18 cellular contexts compared by ENCODE assay signal in the genomic region with DNA sequence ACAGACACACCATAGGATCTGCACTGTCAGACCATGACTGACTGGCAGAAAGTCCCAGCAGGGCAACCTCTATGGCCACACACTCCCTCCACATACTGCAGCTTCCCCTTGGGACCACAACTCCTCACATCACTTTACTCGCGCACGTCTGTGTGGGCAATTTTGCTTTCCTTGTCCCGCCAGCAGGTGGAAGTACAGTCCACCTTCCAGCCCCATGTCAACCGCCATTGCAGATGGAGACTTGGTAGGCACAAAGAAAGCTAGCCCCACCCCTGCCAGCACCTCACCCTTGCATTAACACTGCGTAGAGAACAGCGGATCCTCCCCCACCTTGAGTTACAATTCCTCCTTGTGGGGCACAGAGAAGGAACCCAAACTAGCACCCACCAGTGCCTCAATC.
DNase-seq lines count a peak whose midpoint lies in the region; ATAC-seq and TF ChIP-seq lines count a peak whose summit lies in the region.
"Had no signal": no experiment of that assay in that cellular context is flagged by ENCODE, and none has a peak within 500 bp of the region (broad histone marks: within the 10 kb centered on the region; RNA-seq: fewer than 3 reads in every experiment).

No MANE protein-coding gene starts in this region.

- no peaks in the 10 kb centered on the region for H3K36me3 Mint-ChIP-seq in endodermal cell (ENCODE audit: low read depth)
- H3K36me3 Mint-ChIP-seq: stimulated activated naive B cell treated with anti-CD40 and anti-IgM and Interleukin-4, amounts not matched to agents 10 μg/mL and 1 μg/mL and 100 μg/mL, for 72 hours had no signal

- H3K4me3 ChIP-seq in LNCaP clone FGC (ENCODE audit: low read depth, low read length) (no peak overlapping the region), endodermal cell (ENCODE audit: low read length) (no peak overlapping the region), stomach (no peak overlapping the region)

- no peak overlapping the region for H3K9ac ChIP-seq in endodermal cell (ENCODE audit: extremely low read depth, low read length, poor library complexity, severe bottlenecking)

- TF ChIP-seq CTCF in 22Rv1 (IDR thresholded peaks at IDR 0.05): peak; percentile 21
- TF ChIP-seq CTCF in GM13977 (IDR thresholded peaks at IDR 0.05; ENCODE audit: extremely low read depth, insufficient read depth, missing control alignments): peak; percentile 10
- TF ChIP-seq CTCF in LNCaP clone FGC (IDR thresholded peaks at IDR 0.05; ENCODE audit: control insufficient read depth, extremely low read depth, insufficient read depth): peak; percentile 42
- peak; percentile 68 for TF ChIP-seq CTCF in endodermal cell (conservative IDR thresholded peaks at IDR 0.05)
- no peak for TF ChIP-seq CTCF in stomach (IDR thresholded peaks at IDR 0.05)

- H3K9me3 ChIP-seq in endodermal cell (ENCODE audit: control insufficient read depth, low read length) (no peaks in the 10 kb centered on the region), stomach (peaks cover 0 to 23% (median 10%) of the 10 kb centered on the region in 4 donors)

- ATAC-seq in GM18873 (IDR thresholded peaks at IDR 0.05; ENCODE audit: low FRiP score, unreplicated experiment): no peak
- no peak for ATAC-seq in GM21528 (IDR thresholded peaks at IDR 0.05; ENCODE audit: low FRiP score, unreplicated experiment)
- ATAC-seq: stimulated activated naive B cell treated with anti-CD40 and anti-IgM and Interleukin-4, amounts not matched to agents 10 μg/mL and 1 μg/mL and 100 μg/mL, for 72 hours had no signal

- H3K27ac Mint-ChIP-seq in endodermal cell: no peak overlapping the region
- H3K27ac Mint-ChIP-seq: activated T-helper 2 cell treated with anti-CD3 and anti-CD28 coated beads, Interferon-gamma antibody, Interleukin-2, Interleukin-4, amounts not matched to agents 10 μg/mL and 5 μg/mL and 100 μg/mL, durations not matched to agents 14 hours and 24 hours and 36 hours; natural killer cell treated with Interleukin-12 subunit alpha and Interleukin-12 subunit beta and Interleukin-15 and Interleukin-18, amount 100 ng/mL, for 72 hours; stimulated activated naive B cell treated with anti-CD40 and anti-IgM and Interleukin-4, amounts not matched to agents 10 μg/mL and 1 μg/mL and 100 μg/mL, for 72 hours had no signal

- H3K4me3 Mint-ChIP-seq in endodermal cell: no peak overlapping the region
- H3K4me3 Mint-ChIP-seq: natural killer cell treated with Interleukin-12 subunit alpha and Interleukin-12 subunit beta and Interleukin-15 and Interleukin-18, amount 100 ng/mL, for 72 hours; stimulated activated naive B cell treated with anti-CD40 and anti-IgM and Interleukin-4, amounts not matched to agents 10 μg/mL and 1 μg/mL and 100 μg/mL, for 72 hours had no signal

- H3K27ac ChIP-seq in 22Rv1 (no peak overlapping the region), endodermal cell (ENCODE audit: low read depth, low read length) (no peak overlapping the region), stomach (no peak overlapping the region)

- 60 to 73% methylated on average over 2 to 7 of the region's 7 CpGs for WGBS in endodermal cell (ENCODE audit: insufficient coverage in 1 of 2, insufficient read length in 1 of 2), 2 experiments
- WGBS in stomach, 5 donors: 57 to 73% (median 68%) methylated on average over 3 to 7 of the region's 7 CpGs

- in situ Hi-C loops in GM13977 (cut with MboI; ENCODE audit: low pct_unique_long_range_greater_than_20kb, low sequenced_read_pairs, unreplicated experiment): no loop called here

- no peaks in the 10 kb centered on the region for H3K27me3 ChIP-seq in endodermal cell (ENCODE audit: control insufficient read depth, insufficient read depth, low read length, poor library complexity, severe bottlenecking)
- H3K27me3 ChIP-seq in stomach: no peaks in the 10 kb centered on the region

- no peak for TF ChIP-seq EP300 in stomach (IDR thresholded peaks at IDR 0.05)

- intact Hi-C loops in stomach (cut with DNase I; ENCODE audit: low total_unique reads): no loop called here

- peaks cover 68% of the 10 kb centered on the region for H3K9me3 Mint-ChIP-seq in endodermal cell

- no peak for TF ChIP-seq POLR2A in stomach (IDR thresholded peaks at IDR 0.05)

- H3K36me3 ChIP-seq in endodermal cell (ENCODE audit: control insufficient read depth, insufficient read depth, low read length) (no peaks in the 10 kb centered on the region), stomach (no peaks in the 10 kb centered on the region)

- H3K4me1 Mint-ChIP-seq in endodermal cell: no peaks in the 10 kb centered on the region
- H3K4me1 Mint-ChIP-seq: stimulated activated naive B cell treated with anti-CD40 and anti-IgM and Interleukin-4, amounts not matched to agents 10 μg/mL and 1 μg/mL and 100 μg/mL, for 72 hours had no signal

- DNase-seq in GM13977 (ENCODE audit: low spot score): no peak
- no peak for DNase-seq in LNCaP clone FGC (ENCODE audit: low read depth)
- peak; percentile 79 for DNase-seq in endodermal cell
- DNase-seq in stomach: no peak
- no peak for DNase-seq in activated CD4-positive, CD25-positive, alpha-beta regulatory T cell treated with anti-CD3 and anti-CD28 coated beads, Interleukin-2, amount 50 U/mL, for 72 hours
- DNase-seq: activated CD4-positive, alpha-beta T cell treated with anti-CD3 and anti-CD28 coated beads for 1 hour; IMR-90; NCI-H1048; NCI-H2029 treated with DMSO at 0.1 percent for 48 hours; NCI-H510A; SHP77 treated with DMSO at 0.1 percent for 48 hours; stimulated activated naive B cell treated with anti-CD40 and anti-IgM and Interleukin-4, amounts not matched to agents 10 μg/mL and 1 μg/mL and 100 μg/mL, for 72 hours; T-helper 2 cell had no signal

- H3K4me1 ChIP-seq in endodermal cell (ENCODE audit: control insufficient read depth, insufficient read depth, low read length): no peaks in the 10 kb centered on the region
- no peaks in the 10 kb centered on the region for H3K4me1 ChIP-seq in stomach

- H3K27me3 Mint-ChIP-seq in endodermal cell (ENCODE audit: insufficient read depth): peaks cover 2% of the 10 kb centered on the region
- H3K27me3 Mint-ChIP-seq: natural killer cell treated with Interleukin-12 subunit alpha and Interleukin-12 subunit beta and Interleukin-15 and Interleukin-18, amount 100 ng/mL, for 72 hours; stimulated activated naive B cell treated with anti-CD40 and anti-IgM and Interleukin-4, amounts not matched to agents 10 μg/mL and 1 μg/mL and 100 μg/mL, for 72 hours had no signal

Comparison
In these comparisons a context has a peak if more than half of its experiments do, and no peak if none do; other contexts are left out.
1. CTCF ChIP-seq: peak in 22Rv1 (single experiment), GM13977 (single experiment), LNCaP clone FGC (single experiment) and endodermal cell (single experiment); none in stomach (0 of 7).